ENCODE assay signal across 7 cellular contexts in the genomic region with DNA sequence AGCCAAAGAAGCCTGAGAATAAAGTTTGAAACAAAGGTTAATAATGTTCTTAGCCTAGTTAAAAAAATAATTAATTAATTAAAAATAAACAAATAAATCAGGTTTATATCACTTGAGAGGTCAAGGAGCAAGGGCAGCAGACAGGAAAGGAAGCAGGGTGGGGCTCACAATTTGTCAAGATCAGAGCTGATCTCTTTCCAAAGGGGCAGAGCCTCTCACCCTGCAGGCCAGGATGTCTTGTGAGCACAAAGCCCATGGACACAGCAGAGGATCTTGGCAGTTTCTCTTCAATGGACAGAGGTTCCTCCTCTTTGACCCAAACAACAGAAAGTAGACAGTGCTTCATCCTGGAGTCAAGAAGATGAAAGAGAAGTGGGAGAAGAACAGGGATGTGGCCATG. TPM values are rescaled to one million over a fixed set of nuclear protein-coding genes. Genes with fewer than 3 reads are reported as not detected.
"Had no signal": no experiment of that assay in that cellular context is flagged by ENCODE, and none has a peak within 500 bp of the region (broad histone marks: within the 10 kb centered on the region; RNA-seq: fewer than 3 reads in every experiment).

No MANE protein-coding gene starts in this region.

- H3K4me3 ChIP-seq: GM23338 had no signal

- H3K27ac ChIP-seq: HL-60 had no signal

- DNase-seq: H9, HCEC 1CT had no signal

RNA-seq across cellular contexts. Expression of gene ULBP1, which starts 14.9 kb away (rescaled TPM):
- total RNA-seq: HT1080 had no signal

RNA-seq across cellular contexts. Expression of gene ULBP2, which starts 36.8 kb away (rescaled TPM):
- total RNA-seq: GM23338, H1, H9, HepG2 had no signal

RNA-seq across cellular contexts. Expression of gene RAET1L, which starts 46.7 kb away (rescaled TPM):
- total RNA-seq: GM23338, H1, H9, HepG2, HT1080 had no signal

RNA-seq across cellular contexts. Expression of gene RAET1G, which starts 55.7 kb away (rescaled TPM):
- total RNA-seq: GM23338, H1, H9, HepG2 had no signal
